ENCODE assay signal across 14 cellular contexts in the genomic region with DNA sequence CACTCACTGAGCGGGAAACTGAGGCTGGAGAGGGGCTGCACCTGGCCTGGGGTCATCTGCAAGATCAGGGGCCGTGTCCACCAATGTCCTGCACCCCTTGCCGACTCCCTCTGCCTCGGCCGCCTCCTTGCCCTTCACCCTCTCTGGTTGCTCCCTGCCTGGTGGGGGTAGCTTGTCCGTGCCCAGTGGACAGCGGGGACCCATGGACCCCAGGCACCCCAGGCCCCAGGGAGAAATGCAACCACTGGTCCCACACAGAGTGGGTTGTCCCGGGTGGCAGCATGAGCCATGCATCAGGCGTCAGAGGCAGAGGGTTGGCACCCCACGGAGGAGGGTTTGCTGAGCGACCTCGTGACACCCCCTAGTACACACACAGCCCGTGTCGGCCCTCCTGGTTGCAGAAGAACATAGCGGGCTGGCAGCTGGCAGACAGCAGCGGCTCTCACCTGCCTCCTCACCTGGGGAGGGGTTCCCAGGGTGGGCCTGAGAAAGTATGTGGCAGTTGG. TPM values are rescaled to one million over a fixed set of nuclear protein-coding genes. Genes with fewer than 3 reads are reported as not detected.
DNase-seq lines count a peak whose midpoint lies in the region; ATAC-seq, FAIRE-seq and TF ChIP-seq lines count a peak whose summit lies in the region.
"Had no signal": no experiment of that assay in that cellular context is flagged by ENCODE, and none has a peak within 500 bp of the region (broad histone marks: within the 10 kb centered on the region; RNA-seq: fewer than 3 reads in every experiment).

No MANE protein-coding gene starts in this region.

- H3K4me3 Mint-ChIP-seq in stimulated activated naive CD8-positive, alpha-beta T cell treated with anti-CD3 and anti-CD28 coated beads, Interleukin-15, amount 100 ng/mL, for 72 hours, result no peak overlapping the region
- H3K4me3 Mint-ChIP-seq: CD4-positive, alpha-beta memory T cell had no signal

- POLR2A ChIA-PET in HepG2 (lab: Yijun Ruan, JAX), result interaction anchor here (1.3 kb wide), 1 partner anchor 13 kb away, joined by 4 read pairs; a partner anchor contains a TSS

- no peaks in the 10 kb centered on the region for H3K9me2 ChIP-seq in Loucy (replicated peaks; ENCODE audit: low read depth, low read length)

- H3K4me3 ChIP-seq in HepG2 (replicated peaks in 1 of 3; ENCODE audit: insufficient read depth in 1 of 3, low read depth in 2 of 3, low read length in 3 of 3) (no peak overlapping the region), right lobe of liver (no peak overlapping the region), Loucy (ENCODE audit: low read length, poor library complexity, severe bottlenecking) (no peak overlapping the region), iPS-11a (ENCODE audit: low read depth, low read length) (peak overlapping the region; percentile 1)

- H3K27me3 Mint-ChIP-seq in stimulated activated naive CD8-positive, alpha-beta T cell treated with anti-CD3 and anti-CD28 coated beads, Interleukin-15, amount 100 ng/mL, for 72 hours, result peaks cover 36% of the 10 kb centered on the region

- 65% methylated on average over 10 of the region's 16 CpGs for WGBS in HepG2 (ENCODE audit: low lambda C conversion rate)
- 46% methylated on average over 5 of the region's 16 CpGs for WGBS in right lobe of liver (ENCODE audit: insufficient coverage, low coverage, low lambda C conversion rate, missing lambda C conversion rate)

- H3K27ac ChIP-seq in HepG2 (ENCODE audit: extremely low read length, insufficient read depth, low read length) (no peak overlapping the region), right lobe of liver (no peak overlapping the region)

- H3K4me2 ChIP-seq in HepG2 (ENCODE audit: low read depth, low read length) (no peak overlapping the region), Loucy (ENCODE audit: low read depth, low read length, poor library complexity, severe bottlenecking) (peak overlapping the region; percentile 9)

- TF ChIP-seq CTCF in HepG2 (CRISPR knock-in tag; IDR thresholded peaks at IDR 0.05) (no peak), right lobe of liver (IDR thresholded peaks at IDR 0.05) (no peak), Loucy (conservative IDR thresholded peaks at IDR 0.05; ENCODE audit: low read length) (no peak)

- no peak overlapping the region for H3K9ac ChIP-seq in HepG2 (ENCODE audit: insufficient read depth, low read depth, low read length)
- no peak overlapping the region for H3K9ac ChIP-seq in Loucy (ENCODE audit: low read depth, low read length, poor library complexity, severe bottlenecking)

- H3K27me3 ChIP-seq in HepG2 (ENCODE audit: control insufficient read depth in 1 of 2, insufficient read depth in 2 of 2, low read length in 2 of 2), result no peaks in the 10 kb centered on the region
- H3K27me3 ChIP-seq in right lobe of liver, result no peaks in the 10 kb centered on the region
- no peaks in the 10 kb centered on the region for H3K27me3 ChIP-seq in Loucy (ENCODE audit: insufficient read depth, low read length, poor library complexity, severe bottlenecking)

- H3K9me3 ChIP-seq in HepG2 (ENCODE audit: low read length) (no peaks in the 10 kb centered on the region), right lobe of liver (no peaks in the 10 kb centered on the region), Loucy (ENCODE audit: insufficient read depth, low read depth, low read length) (no peaks in the 10 kb centered on the region)

- H3K36me3 ChIP-seq in HepG2 (replicated peaks in 1 of 2; ENCODE audit: control insufficient read depth in 1 of 2, insufficient read depth in 2 of 2, low read length in 2 of 2), result no peaks in the 10 kb centered on the region
- H3K36me3 ChIP-seq in right lobe of liver, result no peaks in the 10 kb centered on the region
- no peaks in the 10 kb centered on the region for H3K36me3 ChIP-seq in Loucy (ENCODE audit: insufficient read depth, low read length)

- in situ Hi-C loops in HepG2 (cut with HindIII; ENCODE audit: extremely low pct_ligation_motif_present, low pct_unique_long_range_greater_than_20kb), result no loop called here

- H2AFZ ChIP-seq in HepG2 (ENCODE audit: low read length) (no peak overlapping the region), Loucy (ENCODE audit: low read length) (peak overlapping the region; percentile 18; the same call in 1 of the 2 replicates)

- CTCF ChIA-PET in HepG2 (lab: Yijun Ruan, JAX; ENCODE audit: low intra/inter-chr PET ratio, low total read pairs), result interaction anchor here (0.6 to 1.2 kb wide), 2 partner anchors 9 to 97 kb away, joined by 3 to 5 read pairs; a partner anchor contains a TSS

- no peaks in the 10 kb centered on the region for H3K9me3 Mint-ChIP-seq in stimulated activated naive CD8-positive, alpha-beta T cell treated with anti-CD3 and anti-CD28 coated beads, Interleukin-15, amount 100 ng/mL, for 72 hours

- peaks cover 21% of the 10 kb centered on the region for H3K4me1 ChIP-seq in HepG2 (ENCODE audit: insufficient read depth, low read length)
- H3K4me1 ChIP-seq in right lobe of liver, result peaks cover 0 to 12% (median 5%) of the 10 kb centered on the region in 4 donors
- H3K4me1 ChIP-seq in Loucy (ENCODE audit: insufficient read depth, low read length, poor library complexity, severe bottlenecking), result peaks cover 8% of the 10 kb centered on the region

- 0 out of 2 replicates have a peak, but pooled peaks cover 6% of the 10 kb centered on the region for H3F3A ChIP-seq in Loucy (ENCODE audit: low read depth)

- no TSS peak for BruUV-seq in HepG2 (replicated peaks; lab: Mats Ljungman, UMichigan)

- H3K79me2 ChIP-seq in HepG2 (ENCODE audit: insufficient read depth, low read length) (no peaks in the 10 kb centered on the region), Loucy (ENCODE audit: insufficient read depth, low read length) (no peaks in the 10 kb centered on the region)

- TF ChIP-seq RAD21 in HepG2 (CRISPR knock-in tag; IDR thresholded peaks at IDR 0.05), result no peak

- no peaks in the 10 kb centered on the region for H4K20me1 ChIP-seq in HepG2 (ENCODE audit: insufficient read depth, low read length)
- H4K20me1 ChIP-seq in Loucy (ENCODE audit: insufficient read depth, low read length, poor library complexity, severe bottlenecking), result no peaks in the 10 kb centered on the region

- TF ChIP-seq POLR2A in HepG2 (IDR thresholded peaks at IDR 0.05; ENCODE audit: insufficient read depth in 1 of 2, low read depth in 2 of 2, low read length in 2 of 2) (no peak), right lobe of liver (IDR thresholded peaks at IDR 0.05) (no peak)

- no peak overlapping the region for H3K27ac Mint-ChIP-seq in stimulated activated naive CD8-positive, alpha-beta T cell treated with anti-CD3 and anti-CD28 coated beads, Interleukin-15, amount 100 ng/mL, for 72 hours

- ATAC-seq in HepG2 (no peak), right lobe of liver (no peak), HG02840 (IDR thresholded peaks at IDR 0.05; ENCODE audit: low FRiP score, unreplicated experiment) (no peak)
- no peak for ATAC-seq in stimulated activated naive CD8-positive, alpha-beta T cell treated with anti-CD3 and anti-CD28 coated beads, Interleukin-15, amount 100 ng/mL, for 72 hours

- peaks cover 35% of the 10 kb centered on the region for H3K4me1 Mint-ChIP-seq in stimulated activated naive CD8-positive, alpha-beta T cell treated with anti-CD3 and anti-CD28 coated beads, Interleukin-15, amount 100 ng/mL, for 72 hours

- intact Hi-C loops in HepG2 (cut with micrococcal nuclease; ENCODE audit: unreplicated experiment), result no loop called here
- intact Hi-C loops in right lobe of liver (cut with DNase I), result loop anchor here in 1 of 2 donors (10.0 kb wide), 1 partner anchor 219 kb away; a partner anchor contains a TSS

- TF ChIP-seq EP300 in HepG2 (IDR thresholded peaks at IDR 0.05; ENCODE audit: low read depth in 2 of 2, low read length in 2 of 2) (no peak), HepG2 (CRISPR knock-in tag; IDR thresholded peaks at IDR 0.05; ENCODE audit: borderline replicate concordance) (no peak)

- DNase-seq in HepG2 (ENCODE audit: low spot score) (no peak), right lobe of liver (no peak), NCI-H524 (lab: John Stamatoyannopoulos, UW) (no peak)
- no peak for DNase-seq in NK-92 treated with Interleukin-12 subunit alpha and Interleukin-12 subunit beta, amount 100 ng/mL, for 24 hours (lab: John Stamatoyannopoulos, UW)
- no peak for DNase-seq in stimulated activated naive CD8-positive, alpha-beta T cell treated with anti-CD3 and anti-CD28 coated beads, Interleukin-15, amount 100 ng/mL, for 72 hours
- DNase-seq: DMS79 treated with DMSO at 0.1 percent for 48 hours, NCI-H1092, SW 1271 had no signal

- no peak for FAIRE-seq in HepG2 (lab: Jason Lieb, UNC)
- FAIRE-seq: GM19239 had no signal

RNA-seq across cellular contexts. Expression of a gene that starts 8.8 kb away (rescaled TPM):
- 0.24 and 0.60 TPM in 2 replicates for total RNA-seq in HepG2 (2016; rRNA removed; fragmentation: Illumina TruSeq; extraction: Trizol)
- total RNA-seq in HepG2 (2016; cell fraction: cytosol; rRNA removed; fragmentation: Illumina TruSeq; extraction: Trizol; ENCODE audit: low read depth), result 0.35 and 0.81 TPM in 2 replicates
- total RNA-seq in HepG2 (2016; cell fraction: insoluble cytoplasmic fraction; rRNA removed; fragmentation: Illumina TruSeq; extraction: Trizol), result 0.25 and 0.41 TPM in 2 replicates
- total RNA-seq in HepG2 (2016; cell fraction: membrane; rRNA removed; fragmentation: Illumina TruSeq; extraction: Trizol), result 0.17 and 0.56 TPM in 2 replicates
- 0.41 and 0.78 TPM in 2 replicates for total RNA-seq in HepG2 (2016; cell fraction: nucleus; rRNA removed; fragmentation: Illumina TruSeq; extraction: Trizol)
- 2.7 and 3.8 TPM in 2 replicates for polyA plus RNA-seq in HepG2 (2011; rRNA removed)
- 1.9 and 2.1 TPM in 2 replicates for polyA plus RNA-seq in HepG2 (2011; cell fraction: cytosol; rRNA removed)
- polyA plus RNA-seq in HepG2 (2011; cell fraction: nucleus; rRNA removed), result 13.4 and 15.1 TPM in 2 replicates
- polyA plus RNA-seq in HepG2 (2012), result 0.63 and 1.1 TPM in 2 replicates
- 0.43 and 0.55 TPM in 2 replicates for polyA plus RNA-seq in HepG2 (2016; cell fraction: cytosol; fragmentation: Illumina TruSeq; extraction: Trizol; ENCODE audit: low read depth)
- 0.76 and 0.82 TPM in 2 replicates for polyA plus RNA-seq in HepG2 (2016; cell fraction: insoluble cytoplasmic fraction; fragmentation: Illumina TruSeq; extraction: Trizol; ENCODE audit: low read depth)
- polyA plus RNA-seq in HepG2 (2016; cell fraction: membrane; fragmentation: Illumina TruSeq; extraction: Trizol; ENCODE audit: low read depth), result 0.43 and 0.80 TPM in 2 replicates
- polyA plus RNA-seq in HepG2 (2016; cell fraction: nucleus; fragmentation: Illumina TruSeq; extraction: Trizol; ENCODE audit: insufficient read depth, low read depth), result 2.4 and 2.9 TPM in 2 replicates
- 1.8 and 6.0 TPM in 2 replicates for polyA minus RNA-seq in HepG2 (2011; rRNA and poly(A)+ RNA removed; ENCODE audit: low replicate concordance)
- polyA minus RNA-seq in HepG2 (2011; cell fraction: cytosol; rRNA and poly(A)+ RNA removed), result 0.79 and 1.8 TPM in 2 replicates
- polyA minus RNA-seq in HepG2 (2011; cell fraction: nucleus; rRNA and poly(A)+ RNA removed), result 1.2 and 1.7 TPM in 2 replicates
- 1 to 10 TPM; 1.8 to 6.9 (median 4.5) TPM for total RNA-seq in right lobe of liver

RNA-seq across cellular contexts. Expression of a gene that starts 13.0 kb away (rescaled TPM):
- total RNA-seq in HepG2 (2016; rRNA removed; fragmentation: Illumina TruSeq; extraction: Trizol), result 15.6 and 28.8 TPM in 2 replicates
- total RNA-seq in HepG2 (2016; cell fraction: cytosol; rRNA removed; fragmentation: Illumina TruSeq; extraction: Trizol; ENCODE audit: low read depth), result 21.2 and 31.3 TPM in 2 replicates
- total RNA-seq in HepG2 (2016; cell fraction: insoluble cytoplasmic fraction; rRNA removed; fragmentation: Illumina TruSeq; extraction: Trizol), result 13.3 and 31.5 TPM in 2 replicates
- total RNA-seq in HepG2 (2016; cell fraction: membrane; rRNA removed; fragmentation: Illumina TruSeq; extraction: Trizol), result 21.8 and 29.6 TPM in 2 replicates
- total RNA-seq in HepG2 (2016; cell fraction: nucleus; rRNA removed; fragmentation: Illumina TruSeq; extraction: Trizol), result 22.0 and 24.7 TPM in 2 replicates
- polyA plus RNA-seq in HepG2 (2011; rRNA removed), result 10.0 and 17.3 TPM in 2 replicates
- polyA plus RNA-seq in HepG2 (2011; cell fraction: cytosol; rRNA removed), result 10.9 and 13.3 TPM in 2 replicates
- polyA plus RNA-seq in HepG2 (2011; cell fraction: nucleus; rRNA removed), result 15.2 and 19.3 TPM in 2 replicates
- 31.7 and 32.2 TPM in 2 replicates for polyA plus RNA-seq in HepG2 (2012)
- polyA plus RNA-seq in HepG2 (2016; cell fraction: cytosol; fragmentation: Illumina TruSeq; extraction: Trizol; ENCODE audit: low read depth), result 40.3 and 49.6 TPM in 2 replicates
- 23.2 and 29.9 TPM in 2 replicates for polyA plus RNA-seq in HepG2 (2016; cell fraction: insoluble cytoplasmic fraction; fragmentation: Illumina TruSeq; extraction: Trizol; ENCODE audit: low read depth)
- 43.0 and 49.7 TPM in 2 replicates for polyA plus RNA-seq in HepG2 (2016; cell fraction: membrane; fragmentation: Illumina TruSeq; extraction: Trizol; ENCODE audit: low read depth)
- 65.9 and 70.0 TPM in 2 replicates for polyA plus RNA-seq in HepG2 (2016; cell fraction: nucleus; fragmentation: Illumina TruSeq; extraction: Trizol; ENCODE audit: insufficient read depth, low read depth)
- polyA minus RNA-seq in HepG2 (2011; rRNA and poly(A)+ RNA removed; ENCODE audit: low replicate concordance), result 7.1 and 14.8 TPM in 2 replicates
- 12.4 and 14.4 TPM in 2 replicates for polyA minus RNA-seq in HepG2 (2011; cell fraction: cytosol; rRNA and poly(A)+ RNA removed)
- polyA minus RNA-seq in HepG2 (2011; cell fraction: nucleus; rRNA and poly(A)+ RNA removed), result 3.5 and 3.6 TPM in 2 replicates
- total RNA-seq in right lobe of liver, result 100 to 1,000 TPM; 113 to 218 (median 177) TPM

RNA-seq across cellular contexts. Expression of a gene that starts 13.8 kb away (rescaled TPM):
- total RNA-seq in HepG2 (2016; rRNA removed; fragmentation: Illumina TruSeq; extraction: Trizol), result 0.52 and 2.0 TPM in 2 replicates
- 0.91 and 1.2 TPM in 2 replicates for total RNA-seq in HepG2 (2016; cell fraction: cytosol; rRNA removed; fragmentation: Illumina TruSeq; extraction: Trizol; ENCODE audit: low read depth)
- 1.1 and 1.5 TPM in 2 replicates for total RNA-seq in HepG2 (2016; cell fraction: insoluble cytoplasmic fraction; rRNA removed; fragmentation: Illumina TruSeq; extraction: Trizol)
- 1.5 and 2.0 TPM in 2 replicates for total RNA-seq in HepG2 (2016; cell fraction: membrane; rRNA removed; fragmentation: Illumina TruSeq; extraction: Trizol)
- 1.7 and 3.6 TPM in 2 replicates for total RNA-seq in HepG2 (2016; cell fraction: nucleus; rRNA removed; fragmentation: Illumina TruSeq; extraction: Trizol)
- 2.7 and 3.1 TPM in 2 replicates for polyA plus RNA-seq in HepG2 (2011; rRNA removed)
- polyA plus RNA-seq in HepG2 (2011; cell fraction: cytosol; rRNA removed), result 0.73 and 1.2 TPM in 2 replicates
- polyA plus RNA-seq in HepG2 (2011; cell fraction: nucleus; rRNA removed), result 62.7 and 100 TPM in 2 replicates
- 2.9 and 3.0 TPM in 2 replicates for polyA plus RNA-seq in HepG2 (2012)
- 0.60 and 0.88 TPM in 2 replicates for polyA plus RNA-seq in HepG2 (2016; cell fraction: cytosol; fragmentation: Illumina TruSeq; extraction: Trizol; ENCODE audit: low read depth)
- 0.61 and 1.1 TPM in 2 replicates for polyA plus RNA-seq in HepG2 (2016; cell fraction: insoluble cytoplasmic fraction; fragmentation: Illumina TruSeq; extraction: Trizol; ENCODE audit: low read depth)
- 1.2 TPM in 2 replicates for polyA plus RNA-seq in HepG2 (2016; cell fraction: membrane; fragmentation: Illumina TruSeq; extraction: Trizol; ENCODE audit: low read depth)
- polyA plus RNA-seq in HepG2 (2016; cell fraction: nucleus; fragmentation: Illumina TruSeq; extraction: Trizol; ENCODE audit: insufficient read depth, low read depth), result 11.8 and 12.9 TPM in 2 replicates
- 0.84 and 1.6 TPM in 2 replicates for polyA minus RNA-seq in HepG2 (2011; rRNA and poly(A)+ RNA removed; ENCODE audit: low replicate concordance)
- polyA minus RNA-seq in HepG2 (2011; cell fraction: cytosol; rRNA and poly(A)+ RNA removed), result 0.88 and 1.6 TPM in 2 replicates
- 1.7 and 4.6 TPM in 2 replicates for polyA minus RNA-seq in HepG2 (2011; cell fraction: nucleus; rRNA and poly(A)+ RNA removed)
- 1 to 10 TPM; 2.0 to 8.0 (median 3.6) TPM for total RNA-seq in right lobe of liver
- polyA plus RNA-seq: CD4-positive, alpha-beta memory T cell had no signal

RNA-seq across cellular contexts. Expression of a gene that starts 19.9 kb away (rescaled TPM):
- total RNA-seq in HepG2 (2016; rRNA removed; fragmentation: Illumina TruSeq; extraction: Trizol), result not detected in 2 replicates
- total RNA-seq in HepG2 (2016; cell fraction: cytosol; rRNA removed; fragmentation: Illumina TruSeq; extraction: Trizol; ENCODE audit: low read depth), result not detected in 2 replicates
- total RNA-seq in HepG2 (2016; cell fraction: insoluble cytoplasmic fraction; rRNA removed; fragmentation: Illumina TruSeq; extraction: Trizol), result not detected in 2 replicates
- total RNA-seq in HepG2 (2016; cell fraction: membrane; rRNA removed; fragmentation: Illumina TruSeq; extraction: Trizol), result not detected in 2 replicates
- not detected in 2 replicates for total RNA-seq in HepG2 (2016; cell fraction: nucleus; rRNA removed; fragmentation: Illumina TruSeq; extraction: Trizol)
- not detected in 2 replicates for polyA plus RNA-seq in HepG2 (2011; rRNA removed)
- polyA plus RNA-seq in HepG2 (2011; cell fraction: cytosol; rRNA removed), result not detected in 2 replicates
- polyA plus RNA-seq in HepG2 (2011; cell fraction: nucleus; rRNA removed), result not detected in 2 replicates
- polyA plus RNA-seq in HepG2 (2012), result not detected in 2 replicates
- polyA plus RNA-seq in HepG2 (2016; cell fraction: cytosol; fragmentation: Illumina TruSeq; extraction: Trizol; ENCODE audit: low read depth), result not detected in 2 replicates
- not detected in 2 replicates for polyA plus RNA-seq in HepG2 (2016; cell fraction: insoluble cytoplasmic fraction; fragmentation: Illumina TruSeq; extraction: Trizol; ENCODE audit: low read depth)
- polyA plus RNA-seq in HepG2 (2016; cell fraction: membrane; fragmentation: Illumina TruSeq; extraction: Trizol; ENCODE audit: low read depth), result not detected in 2 replicates
- polyA plus RNA-seq in HepG2 (2016; cell fraction: nucleus; fragmentation: Illumina TruSeq; extraction: Trizol; ENCODE audit: insufficient read depth, low read depth), result 0.21 TPM in 1 of 2 replicates, not detected in the other
- polyA minus RNA-seq in HepG2 (2011; rRNA and poly(A)+ RNA removed; ENCODE audit: low replicate concordance), result not detected in 2 replicates
- not detected in 2 replicates for polyA minus RNA-seq in HepG2 (2011; cell fraction: cytosol; rRNA and poly(A)+ RNA removed)
- not detected in 2 replicates for polyA minus RNA-seq in HepG2 (2011; cell fraction: nucleus; rRNA and poly(A)+ RNA removed)
- total RNA-seq in right lobe of liver, result not detected
- total RNA-seq: CD4-positive, alpha-beta memory T cell; H4 had no signal
- polyA plus RNA-seq: CD4-positive, alpha-beta memory T cell had no signal

RNA-seq across cellular contexts. Expression of a gene that starts 25.0 kb away (rescaled TPM):
- total RNA-seq in HepG2 (2016; rRNA removed; fragmentation: Illumina TruSeq; extraction: Trizol) (32.3 and 32.4 TPM in 2 replicates), right lobe of liver (10 to 100 TPM; 12.2 to 32.7 (median 15.3) TPM)
- total RNA-seq in HepG2 (2016; cell fraction: cytosol; rRNA removed; fragmentation: Illumina TruSeq; extraction: Trizol; ENCODE audit: low read depth), result 11.9 and 13.3 TPM in 2 replicates
- 34.4 and 35.4 TPM in 2 replicates for total RNA-seq in HepG2 (2016; cell fraction: insoluble cytoplasmic fraction; rRNA removed; fragmentation: Illumina TruSeq; extraction: Trizol)
- total RNA-seq in HepG2 (2016; cell fraction: membrane; rRNA removed; fragmentation: Illumina TruSeq; extraction: Trizol), result 33.2 and 36.2 TPM in 2 replicates
- total RNA-seq in HepG2 (2016; cell fraction: nucleus; rRNA removed; fragmentation: Illumina TruSeq; extraction: Trizol), result 15.1 and 17.1 TPM in 2 replicates
- polyA plus RNA-seq in HepG2 (2011; rRNA removed), result 14.2 and 19.5 TPM in 2 replicates
- 18.3 and 24.5 TPM in 2 replicates for polyA plus RNA-seq in HepG2 (2011; cell fraction: cytosol; rRNA removed)
- 33.5 and 34.3 TPM in 2 replicates for polyA plus RNA-seq in HepG2 (2011; cell fraction: nucleus; rRNA removed)
- 9.6 and 14.8 TPM in 2 replicates for polyA plus RNA-seq in HepG2 (2012)
- 11.7 and 15.7 TPM in 2 replicates for polyA plus RNA-seq in HepG2 (2016; cell fraction: cytosol; fragmentation: Illumina TruSeq; extraction: Trizol; ENCODE audit: low read depth)
- 31.7 and 32.0 TPM in 2 replicates for polyA plus RNA-seq in HepG2 (2016; cell fraction: insoluble cytoplasmic fraction; fragmentation: Illumina TruSeq; extraction: Trizol; ENCODE audit: low read depth)
- polyA plus RNA-seq in HepG2 (2016; cell fraction: membrane; fragmentation: Illumina TruSeq; extraction: Trizol; ENCODE audit: low read depth), result 25.3 and 26.3 TPM in 2 replicates
- 30.3 and 33.5 TPM in 2 replicates for polyA plus RNA-seq in HepG2 (2016; cell fraction: nucleus; fragmentation: Illumina TruSeq; extraction: Trizol; ENCODE audit: insufficient read depth, low read depth)
- polyA minus RNA-seq in HepG2 (2011; rRNA and poly(A)+ RNA removed; ENCODE audit: low replicate concordance), result 15.8 and 20.8 TPM in 2 replicates
- polyA minus RNA-seq in HepG2 (2011; cell fraction: cytosol; rRNA and poly(A)+ RNA removed), result 8.7 and 9.4 TPM in 2 replicates
- 13.3 and 13.6 TPM in 2 replicates for polyA minus RNA-seq in HepG2 (2011; cell fraction: nucleus; rRNA and poly(A)+ RNA removed)
